Comparison of ENCODE assay signal across 17 cellular contexts in the genomic region with DNA sequence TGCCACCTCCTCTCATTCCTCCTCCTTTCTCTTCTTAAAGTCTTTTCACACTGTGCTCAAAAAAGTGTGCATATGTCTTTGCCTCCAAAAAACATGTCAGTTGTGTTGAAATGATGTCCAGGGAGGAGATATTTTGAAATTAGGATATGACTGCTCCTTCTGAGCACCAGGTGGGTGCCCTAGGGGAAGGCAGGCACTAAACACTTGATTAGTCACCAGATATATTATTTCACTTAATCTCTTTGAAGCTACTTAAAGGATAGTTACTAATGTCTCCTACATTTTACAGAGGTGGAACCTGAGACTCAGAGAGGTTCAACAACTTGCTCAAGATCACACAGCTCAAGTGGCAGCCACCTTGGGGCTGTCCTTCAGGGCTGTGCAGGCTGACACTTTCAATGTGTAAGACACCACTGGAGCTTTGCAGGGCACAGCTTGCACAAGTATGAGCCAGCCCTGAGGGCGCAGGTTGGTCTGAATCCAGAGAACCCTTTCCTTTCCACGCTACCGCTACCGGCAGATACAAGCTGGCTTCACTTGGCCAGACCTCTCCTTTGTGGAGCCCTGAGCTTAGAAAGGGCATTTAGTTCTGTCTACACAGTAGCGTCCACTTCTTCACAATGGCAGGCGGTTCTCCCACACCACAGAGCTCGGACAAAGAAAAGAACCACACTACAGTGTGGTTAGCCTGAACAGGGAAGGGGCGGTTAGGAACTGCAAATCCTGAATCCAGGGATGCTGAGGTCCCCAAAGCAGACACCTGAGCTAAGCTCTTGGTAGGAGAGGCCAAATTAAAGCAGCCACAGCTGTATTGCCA. TPM values are rescaled to one million over a fixed set of nuclear protein-coding genes. Genes with fewer than 3 reads are reported as not detected.
DNase-seq lines count a peak whose midpoint lies in the region; FAIRE-seq and TF ChIP-seq lines count a peak whose summit lies in the region.
"Had no signal": no experiment of that assay in that cellular context is flagged by ENCODE, and none has a peak within 500 bp of the region (broad histone marks: within the 10 kb centered on the region; RNA-seq: fewer than 3 reads in every experiment).

No MANE protein-coding gene starts in this region.

- WGBS in mammary epithelial cell (ENCODE audit: low coverage, missing lambda C conversion rate), result 78% methylated on average over 8 of the region's 8 CpGs
- 78 to 91% methylated on average over 8 of the region's 8 CpGs for WGBS in thyroid gland, 2 donors

- H3K4me2 ChIP-seq in mammary epithelial cell (ENCODE audit: insufficient read depth, low read depth, low read length), result peak overlapping the region; percentile 58

- dilution Hi-C loops in mammary epithelial cell (cut with HindIII; ENCODE audit: low sequenced_read_pairs), result no loop called here

- H3K27ac ChIP-seq in HUES6 (ENCODE audit: low read depth, low read length), result no peak overlapping the region; the same call in 1 of the 2 replicates
- peak overlapping the region; percentile 32 for H3K27ac ChIP-seq in mammary epithelial cell (ENCODE audit: insufficient read depth, low read depth, low read length)
- H3K27ac ChIP-seq in thyroid gland, result no peak overlapping the region
- H3K27ac ChIP-seq: prostate gland, tibial nerve had no signal

- H3K4me1 Mint-ChIP-seq in mesothelial cell of epicardium, result peaks cover 18% of the 10 kb centered on the region

- H3K36me3 ChIP-seq in HUES6 (ENCODE audit: control insufficient read depth, insufficient read depth, low read length) (no peaks in the 10 kb centered on the region), mammary epithelial cell (ENCODE audit: insufficient read depth, low read length) (no peaks in the 10 kb centered on the region), thyroid gland (no peaks in the 10 kb centered on the region)
- H3K36me3 ChIP-seq: prostate gland, tibial nerve had no signal

- H3K27me3 ChIP-seq in HUES6 (ENCODE audit: control insufficient read depth, insufficient read depth, low read length) (no peaks in the 10 kb centered on the region), mammary epithelial cell (ENCODE audit: insufficient read depth, low read length) (no peaks in the 10 kb centered on the region), thyroid gland (no peaks in the 10 kb centered on the region)
- H3K27me3 ChIP-seq: tibial nerve had no signal

- H4K20me1 ChIP-seq in mammary epithelial cell (ENCODE audit: insufficient read depth, low read length), result no peaks in the 10 kb centered on the region

- TF ChIP-seq CTCF in D721Med (IDR thresholded peaks at IDR 0.05; ENCODE audit: insufficient read depth, missing control alignments), result no peak
- peak in 1 of 2 donors; percentile 10 for TF ChIP-seq CTCF in mammary epithelial cell (conservative IDR thresholded peaks at IDR 0.05 in 1 of 2, IDR thresholded peaks at IDR 0.05 in 1 of 2; ENCODE audit: extremely low read depth in 1 of 2, insufficient read depth in 1 of 2, low read depth in 1 of 2, low read length in 2 of 2)
- no peak for TF ChIP-seq CTCF in mesothelial cell of epicardium (IDR thresholded peaks at IDR 0.05; ENCODE audit: unreplicated experiment)
- no peak for TF ChIP-seq CTCF in thyroid gland (IDR thresholded peaks at IDR 0.05)

- TF ChIP-seq POLR2A in thyroid gland (IDR thresholded peaks at IDR 0.05), result no peak

- H3K27me3 Mint-ChIP-seq in mesothelial cell of epicardium (ENCODE audit: low read depth), result no peaks in the 10 kb centered on the region

- no peaks in the 10 kb centered on the region for H3K36me3 Mint-ChIP-seq in mesothelial cell of epicardium

- no TSS peak for BruUV-seq in mammary epithelial cell (replicated peaks; lab: Mats Ljungman, UMichigan)

- H3K27ac Mint-ChIP-seq in mesothelial cell of epicardium, result peak overlapping the region; percentile 61
- H3K27ac Mint-ChIP-seq: activated CD4-positive, alpha-beta T cell treated with anti-CD3 and anti-CD28 coated beads, Interleukin-2, amount 10 ng/mL, durations not matched to agents 7 days and 5 days; activated T-helper 1 cell treated with anti-CD3 and anti-CD28 coated beads, Interleukin-12 subunit alpha, Interleukin-12 subunit beta, Interleukin-2, Interleukin-4 antibody, amounts not matched to agents 30 ng/mL and 10 ng/mL and 1 ng/mL, durations not matched to agents 14 hours and 24 hours and 36 hours had no signal

- no peak for DNase-seq in D721Med (ENCODE audit: insufficient read length, low spot score)
- peak; percentile 85 for DNase-seq in mammary epithelial cell
- no peak for DNase-seq in mesothelial cell of epicardium (ENCODE audit: low spot score in 2 of 2, unreplicated experiment in 2 of 2)
- no peak for DNase-seq in thyroid gland
- DNase-seq in DMS 273 (lab: John Stamatoyannopoulos, UW; ENCODE audit: unreplicated experiment), result no peak
- no peak for DNase-seq in NCI-H2227 (lab: John Stamatoyannopoulos, UW; ENCODE audit: unreplicated experiment)
- no peak for DNase-seq in dermis blood vessel endothelial cell
- DNase-seq: activated CD4-positive, alpha-beta T cell treated with anti-CD3 and anti-CD28 coated beads, Interleukin-2, amount 10 ng/mL, durations not matched to agents 7 days and 5 days; amygdala; DND-41; mucosa of descending colon; NCI-H1092 treated with DMSO at 0.1 percent for 48 hours; RPMI8226 had no signal

- H3K4me1 ChIP-seq in HUES6 (ENCODE audit: control insufficient read depth, insufficient read depth, low read length) (peaks cover 45% of the 10 kb centered on the region), mammary epithelial cell (ENCODE audit: insufficient read depth, low read length) (peaks cover 18% of the 10 kb centered on the region), thyroid gland (peaks cover 0 to 5% of the 10 kb centered on the region in 2 donors)
- H3K4me1 ChIP-seq: prostate gland, tibial nerve had no signal

- in situ Hi-C loops in mammary epithelial cell (cut with MboI; ENCODE audit: low sequenced_read_pairs in 2 of 2), result no loop called here

- no peaks in the 10 kb centered on the region for H3K9me3 Mint-ChIP-seq in mesothelial cell of epicardium
- H3K9me3 Mint-ChIP-seq: activated CD4-positive, alpha-beta T cell treated with anti-CD3 and anti-CD28 coated beads, Interleukin-2, amount 10 ng/mL, durations not matched to agents 7 days and 5 days; activated T-helper 1 cell treated with anti-CD3 and anti-CD28 coated beads, Interleukin-12 subunit alpha, Interleukin-12 subunit beta, Interleukin-2, Interleukin-4 antibody, amounts not matched to agents 30 ng/mL and 10 ng/mL and 1 ng/mL, durations not matched to agents 14 hours and 24 hours and 36 hours had no signal

- FAIRE-seq in D721Med (lab: Jason Lieb, UNC), result peak; percentile 97

- CTCF ChIA-PET in mammary epithelial cell (lab: Charles Lee; ENCODE audit: low non-redundant PET), result interaction anchor here (0.9 kb wide), 1 partner anchor 152 kb away, joined by 3 read pairs; no protein-coding TSS in a partner anchor

- peak overlapping the region; percentile 46 for H3K9ac ChIP-seq in HUES6 (ENCODE audit: low read length)
- H3K9ac ChIP-seq in mammary epithelial cell (ENCODE audit: insufficient read depth, low read length), result no peak overlapping the region

- H3K9me3 ChIP-seq in HUES6 (ENCODE audit: control insufficient read depth, insufficient read depth, low read depth, low read length) (no peaks in the 10 kb centered on the region), mammary epithelial cell (replicated peaks; ENCODE audit: insufficient read depth, low read length) (no peaks in the 10 kb centered on the region), thyroid gland (no peaks in the 10 kb centered on the region)
- H3K9me3 ChIP-seq: mucosa of descending colon, prostate gland, tibial nerve had no signal

- no peak overlapping the region for H3K4me3 ChIP-seq in HUES6 (ENCODE audit: low read depth, low read length)
- no peak overlapping the region for H3K4me3 ChIP-seq in mammary epithelial cell (replicated peaks in 1 of 3; ENCODE audit: insufficient read depth in 1 of 3, low read depth in 2 of 3, low read length in 3 of 3)
- H3K4me3 ChIP-seq in thyroid gland (replicated peaks in 1 of 3), result no peak overlapping the region
- H3K4me3 ChIP-seq: mucosa of descending colon, prostate gland, tibial nerve had no signal

- no peak overlapping the region for H3K4me3 Mint-ChIP-seq in mesothelial cell of epicardium
- H3K4me3 Mint-ChIP-seq: activated CD4-positive, alpha-beta T cell treated with anti-CD3 and anti-CD28 coated beads, Interleukin-2, amount 10 ng/mL, durations not matched to agents 7 days and 5 days; activated T-helper 1 cell treated with anti-CD3 and anti-CD28 coated beads, Interleukin-12 subunit alpha, Interleukin-12 subunit beta, Interleukin-2, Interleukin-4 antibody, amounts not matched to agents 30 ng/mL and 10 ng/mL and 1 ng/mL, durations not matched to agents 14 hours and 24 hours and 36 hours had no signal

- H3K79me2 ChIP-seq in mammary epithelial cell (ENCODE audit: insufficient read depth, low read length), result no peaks in the 10 kb centered on the region

- intact Hi-C loops in mammary epithelial cell (cut with micrococcal nuclease) (loop anchor here (5.0 to 10.0 kb wide), 2 partner anchors 60 to 152 kb away; partner anchors contain the start of gene MALT1), thyroid gland (cut with DNase I) (no loop called here)

- H2AFZ ChIP-seq in mammary epithelial cell (ENCODE audit: low read depth, low read length), result peak overlapping the region; percentile 4

RNA-seq across cellular contexts. Expression of gene ALPK2, which starts 16.4 kb away (rescaled TPM):
- total RNA-seq in mammary epithelial cell (1 to 10 TPM in 1 of 2 donors, not detected in 1; 9.2 TPM), mesothelial cell of epicardium (5.6 to 6.4 TPM (median 5.8 TPM) in 3 replicates), thyroid gland (under 1 TPM in 1 of 4 donors, not detected in 3; 0.11 TPM), dermis blood vessel endothelial cell (0.09 and 0.17 TPM in 2 replicates)
- polyA plus RNA-seq in mammary epithelial cell, result not detected
- 11.6 TPM for polyA minus RNA-seq in mammary epithelial cell
- total RNA-seq: activated CD4-positive, alpha-beta T cell treated with anti-CD3 and anti-CD28 coated beads, Interleukin-2, amount 10 ng/mL, durations not matched to agents 7 days and 5 days had no signal

RNA-seq across cellular contexts. Expression of gene MALT1, which starts 58.8 kb away (rescaled TPM):
- 10 to 100 TPM; 34.2 to 43.0 TPM for total RNA-seq in mammary epithelial cell
- polyA plus RNA-seq in mammary epithelial cell, result 21.0 TPM
- 51.1 TPM for polyA minus RNA-seq in mammary epithelial cell
- total RNA-seq in mesothelial cell of epicardium, result 24.3 to 25.8 TPM (median 25.3 TPM) in 3 replicates
- total RNA-seq in thyroid gland, result 10 to 100 TPM; 26.3 to 42.1 (median 30.2) TPM
- total RNA-seq in dermis blood vessel endothelial cell, result 34.5 and 37.1 TPM in 2 replicates
